In the genomic region with DNA sequence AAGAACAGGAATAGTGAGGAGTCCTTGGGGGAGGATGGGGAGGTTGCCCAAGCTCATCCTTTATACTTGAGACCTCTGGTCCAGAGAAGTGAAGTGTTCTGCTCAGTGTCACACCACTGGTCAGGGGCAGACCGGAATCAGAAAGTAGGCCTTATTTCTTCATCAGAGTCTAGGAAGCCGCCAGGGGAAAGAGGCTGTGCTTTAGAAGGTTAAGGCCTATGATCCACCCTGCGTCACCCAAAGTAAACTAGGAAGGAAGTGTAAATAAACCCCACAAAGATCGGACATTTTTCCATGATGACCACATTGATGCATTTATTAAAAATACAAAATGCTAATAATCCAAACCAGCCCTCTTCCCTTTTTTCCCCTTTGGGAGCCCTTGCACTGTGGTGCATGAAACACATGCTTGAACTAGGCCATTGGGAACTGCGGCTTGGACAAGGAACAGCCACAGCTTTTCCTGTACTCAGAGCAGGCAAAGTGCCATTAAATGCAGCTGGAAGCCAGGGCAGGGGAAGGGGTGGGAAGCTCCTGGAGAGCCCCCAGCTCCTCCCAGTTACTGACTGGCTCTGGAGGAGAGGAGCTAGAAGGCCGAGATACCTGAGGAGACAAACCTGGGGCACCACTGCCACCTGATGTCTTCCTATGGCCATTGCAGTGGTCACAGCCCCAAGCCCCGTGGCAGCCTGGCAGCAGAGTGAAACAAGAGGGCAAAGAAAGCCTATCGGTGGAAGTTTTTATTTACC, we compare ENCODE assay signal across 8 cellular contexts. TPM values are rescaled to one million over a fixed set of nuclear protein-coding genes. Genes with fewer than 3 reads are reported as not detected.
DNase-seq lines count a peak whose midpoint lies in the region; ATAC-seq lines count a peak whose summit lies in the region.

No MANE protein-coding gene starts in this region.

- no peaks in the 10 kb centered on the region for H3K9me3 Mint-ChIP-seq in activated CD4-positive, alpha-beta memory T cell treated with anti-CD3 and anti-CD28 coated beads, Interleukin-2, amount 10 ng/mL, durations not matched to agents 7 days and 5 days

- no peak overlapping the region for H3K4me3 Mint-ChIP-seq in activated CD4-positive, alpha-beta memory T cell treated with anti-CD3 and anti-CD28 coated beads, Interleukin-2, amount 10 ng/mL, durations not matched to agents 7 days and 5 days

- no peaks in the 10 kb centered on the region for H3K36me3 Mint-ChIP-seq in activated CD4-positive, alpha-beta memory T cell treated with anti-CD3 and anti-CD28 coated beads, Interleukin-2, amount 10 ng/mL, durations not matched to agents 7 days and 5 days (ENCODE audit: low read depth)

- H3K27me3 Mint-ChIP-seq in activated CD4-positive, alpha-beta memory T cell treated with anti-CD3 and anti-CD28 coated beads, Interleukin-2, amount 10 ng/mL, durations not matched to agents 7 days and 5 days = no peaks in the 10 kb centered on the region

- CTCF ChIA-PET in activated CD4-positive, alpha-beta memory T cell treated with anti-CD3 and anti-CD28 coated beads, Interleukin-2, amount 10 ng/mL, durations not matched to agents 7 days and 5 days (lab: Charles Lee) = interaction anchor here (0.6 to 2.7 kb wide), 17 partner anchors 9 to 328 kb away, joined by 3 to 19 read pairs (median 3); no protein-coding TSS in a partner anchor

- H3K27ac Mint-ChIP-seq in activated CD4-positive, alpha-beta memory T cell treated with anti-CD3 and anti-CD28 coated beads, Interleukin-2, amount 10 ng/mL, durations not matched to agents 7 days and 5 days = no peak overlapping the region

- DNase-seq in D341Med (ENCODE audit: low spot score) = peak; percentile 87
- peak; percentile 65 for DNase-seq in NCI-H510A (lab: John Stamatoyannopoulos, UW)
- peak; percentile 72 for DNase-seq in activated CD4-positive, alpha-beta memory T cell treated with anti-CD3 and anti-CD28 coated beads, Interleukin-2, amount 10 ng/mL, durations not matched to agents 7 days and 5 days
- peak; percentile 5 for DNase-seq in effector CD8-positive, alpha-beta T cell (lab: John Stamatoyannopoulos, UW)
- DNase-seq in medulla oblongata (ENCODE audit: extremely low spot score) = peak; percentile 76
- DNase-seq in stimulated activated CD4-positive, alpha-beta T cell treated with anti-CD3 and anti-CD28 coated beads, TNF-alpha, amount 100 ng/mL, for 48 hours (ENCODE audit: low read depth in 3 of 3) = peak; percentile 34 to 48 (median 37)

- ATAC-seq in HG02642 (IDR thresholded peaks at IDR 0.05; ENCODE audit: poor library complexity, unreplicated experiment) = peak; percentile 74
- ATAC-seq in GM18517 (IDR thresholded peaks at IDR 0.05; ENCODE audit: unreplicated experiment) = no peak

- no peaks in the 10 kb centered on the region for H3K4me1 Mint-ChIP-seq in activated CD4-positive, alpha-beta memory T cell treated with anti-CD3 and anti-CD28 coated beads, Interleukin-2, amount 10 ng/mL, durations not matched to agents 7 days and 5 days

- POLR2A ChIA-PET in activated CD4-positive, alpha-beta memory T cell treated with anti-CD3 and anti-CD28 coated beads, Interleukin-2, amount 10 ng/mL, durations not matched to agents 7 days and 5 days (lab: Charles Lee) = interaction anchor here (0.5 to 2.5 kb wide), 3 partner anchors 62 to 326 kb away, joined by 3 to 7 read pairs (median 4); no protein-coding TSS in a partner anchor

RNA-seq across cellular contexts. Expression of a gene that starts 37.0 kb away (rescaled TPM):
- 10 to 100 TPM; 19.6 to 20.1 TPM for total RNA-seq in activated CD4-positive, alpha-beta memory T cell treated with anti-CD3 and anti-CD28 coated beads, Interleukin-2, amount 10 ng/mL, durations not matched to agents 7 days and 5 days

Comparison
In these comparisons a context has a peak if more than half of its experiments do, and no peak if none do; other contexts are left out.
1. DNase-seq: peak in every context shown above with its lines; median percentile 87 in D341Med; 76 in medulla oblongata; 72 in activated CD4-positive, alpha-beta memory T cell treated with anti-CD3 and anti-CD28 coated beads, Interleukin-2, amount 10 ng/mL, durations not matched to agents 7 days and 5 days; 65 in NCI-H510A; 37 in stimulated activated CD4-positive, alpha-beta T cell treated with anti-CD3 and anti-CD28 coated beads, TNF-alpha, amount 100 ng/mL, for 48 hours; 5 in effector CD8-positive, alpha-beta T cell.